ENCODE assay signal across 1 cellular context in the genomic region with DNA sequence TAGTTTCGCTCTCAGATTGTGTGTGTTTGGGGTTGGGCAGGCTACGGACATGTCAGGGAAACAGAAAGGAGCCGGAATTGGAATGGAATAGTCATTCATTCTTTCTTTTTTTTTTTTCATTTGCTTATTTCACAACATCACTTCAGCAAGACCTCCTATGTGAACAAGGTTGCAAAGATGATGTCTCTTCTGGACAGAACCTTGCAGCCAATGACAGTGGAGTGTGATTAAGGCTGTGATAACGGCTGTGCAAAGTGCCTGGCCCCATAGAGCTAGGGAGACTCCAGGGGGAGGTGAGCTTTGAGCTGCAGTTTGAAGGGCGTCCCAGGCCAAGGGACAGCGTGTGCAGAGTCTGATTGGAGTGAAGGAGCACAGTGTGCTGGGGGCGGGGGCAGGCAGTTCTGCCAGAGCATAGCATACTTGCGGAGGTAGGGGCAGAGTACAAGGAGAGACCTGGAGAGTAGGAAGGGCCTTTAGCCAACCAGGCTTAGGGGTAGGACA.
TF ChIP-seq lines count a peak whose summit lies in the region.

No MANE protein-coding gene starts in this region.

TF ChIP-seq in HepG2, 621 proteins besides CTCF, POLR2A, EP300 and RAD21 (continued from another document and continues in another):
- TF ChIP-seq, protein P1, sequence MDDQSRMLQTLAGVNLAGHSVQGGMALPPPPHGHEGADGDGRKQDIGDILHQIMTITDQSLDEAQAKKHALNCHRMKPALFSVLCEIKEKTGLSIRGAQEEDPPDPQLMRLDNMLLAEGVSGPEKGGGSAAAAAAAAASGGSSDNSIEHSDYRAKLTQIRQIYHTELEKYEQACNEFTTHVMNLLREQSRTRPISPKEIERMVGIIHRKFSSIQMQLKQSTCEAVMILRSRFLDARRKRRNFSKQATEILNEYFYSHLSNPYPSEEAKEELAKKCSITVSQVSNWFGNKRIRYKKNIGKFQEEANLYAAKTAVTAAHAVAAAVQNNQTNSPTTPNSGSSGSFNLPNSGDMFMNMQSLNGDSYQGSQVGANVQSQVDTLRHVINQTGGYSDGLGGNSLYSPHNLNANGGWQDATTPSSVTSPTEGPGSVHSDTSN (CRISPR knock-in tag; IDR thresholded peaks at IDR 0.05; ENCODE audit: borderline replicate concordance), result no peak
- TF ChIP-seq CENPX (CRISPR knock-in tag; IDR thresholded peaks at IDR 0.05) (no peak), POLR2AphosphoS2 (IDR thresholded peaks at IDR 0.05; ENCODE audit: low read depth, low read length) (no peak), HES4 (CRISPR knock-in tag; IDR thresholded peaks at IDR 0.05; ENCODE audit: borderline replicate concordance) (no peak), SMARCE1 (IDR thresholded peaks at IDR 0.05; ENCODE audit: borderline replicate concordance) (no peak), IKZF1 (IDR thresholded peaks at IDR 0.05) (no peak), TAF15 (IDR thresholded peaks at IDR 0.05; ENCODE audit: low read depth, low read length, poor library complexity, severe bottlenecking) (no peak), CHD4 (IDR thresholded peaks at IDR 0.05; ENCODE audit: borderline replicate concordance, low read length) (no peak), ZNF672 (CRISPR knock-in tag; IDR thresholded peaks at IDR 0.05) (no peak), FOXC1 (CRISPR knock-in tag; IDR thresholded peaks at IDR 0.05; ENCODE audit: borderline replicate concordance) (no peak), ETV5 (CRISPR knock-in tag; IDR thresholded peaks at IDR 0.05; ENCODE audit: borderline replicate concordance) (no peak), NR1H2 (CRISPR knock-in tag; IDR thresholded peaks at IDR 0.05; ENCODE audit: borderline replicate concordance, low read depth) (no peak), ZNF530 (CRISPR knock-in tag; IDR thresholded peaks at IDR 0.05; ENCODE audit: low read depth) (no peak), ZNF337 (CRISPR knock-in tag; IDR thresholded peaks at IDR 0.05; ENCODE audit: borderline replicate concordance, low read depth) (peak; percentile 70; the same call in 1 of the 2 replicates), SOX5 (CRISPR knock-in tag; IDR thresholded peaks at IDR 0.05; ENCODE audit: borderline replicate concordance) (peak; percentile 35), U2AF2 (IDR thresholded peaks at IDR 0.05; ENCODE audit: low read depth, low read length) (no peak), ELF1 (CRISPR knock-in tag; IDR thresholded peaks at IDR 0.05) (no peak), AHR (CRISPR knock-in tag; IDR thresholded peaks at IDR 0.05) (no peak), ZNF24 (IDR thresholded peaks at IDR 0.05) (no peak), NR2F2 (IDR thresholded peaks at IDR 0.05; ENCODE audit: borderline replicate concordance, low read depth) (no peak; the same call in 1 of the 2 replicates), ARNTL (CRISPR knock-in tag; IDR thresholded peaks at IDR 0.05) (no peak)
- TF ChIP-seq, protein P2, sequence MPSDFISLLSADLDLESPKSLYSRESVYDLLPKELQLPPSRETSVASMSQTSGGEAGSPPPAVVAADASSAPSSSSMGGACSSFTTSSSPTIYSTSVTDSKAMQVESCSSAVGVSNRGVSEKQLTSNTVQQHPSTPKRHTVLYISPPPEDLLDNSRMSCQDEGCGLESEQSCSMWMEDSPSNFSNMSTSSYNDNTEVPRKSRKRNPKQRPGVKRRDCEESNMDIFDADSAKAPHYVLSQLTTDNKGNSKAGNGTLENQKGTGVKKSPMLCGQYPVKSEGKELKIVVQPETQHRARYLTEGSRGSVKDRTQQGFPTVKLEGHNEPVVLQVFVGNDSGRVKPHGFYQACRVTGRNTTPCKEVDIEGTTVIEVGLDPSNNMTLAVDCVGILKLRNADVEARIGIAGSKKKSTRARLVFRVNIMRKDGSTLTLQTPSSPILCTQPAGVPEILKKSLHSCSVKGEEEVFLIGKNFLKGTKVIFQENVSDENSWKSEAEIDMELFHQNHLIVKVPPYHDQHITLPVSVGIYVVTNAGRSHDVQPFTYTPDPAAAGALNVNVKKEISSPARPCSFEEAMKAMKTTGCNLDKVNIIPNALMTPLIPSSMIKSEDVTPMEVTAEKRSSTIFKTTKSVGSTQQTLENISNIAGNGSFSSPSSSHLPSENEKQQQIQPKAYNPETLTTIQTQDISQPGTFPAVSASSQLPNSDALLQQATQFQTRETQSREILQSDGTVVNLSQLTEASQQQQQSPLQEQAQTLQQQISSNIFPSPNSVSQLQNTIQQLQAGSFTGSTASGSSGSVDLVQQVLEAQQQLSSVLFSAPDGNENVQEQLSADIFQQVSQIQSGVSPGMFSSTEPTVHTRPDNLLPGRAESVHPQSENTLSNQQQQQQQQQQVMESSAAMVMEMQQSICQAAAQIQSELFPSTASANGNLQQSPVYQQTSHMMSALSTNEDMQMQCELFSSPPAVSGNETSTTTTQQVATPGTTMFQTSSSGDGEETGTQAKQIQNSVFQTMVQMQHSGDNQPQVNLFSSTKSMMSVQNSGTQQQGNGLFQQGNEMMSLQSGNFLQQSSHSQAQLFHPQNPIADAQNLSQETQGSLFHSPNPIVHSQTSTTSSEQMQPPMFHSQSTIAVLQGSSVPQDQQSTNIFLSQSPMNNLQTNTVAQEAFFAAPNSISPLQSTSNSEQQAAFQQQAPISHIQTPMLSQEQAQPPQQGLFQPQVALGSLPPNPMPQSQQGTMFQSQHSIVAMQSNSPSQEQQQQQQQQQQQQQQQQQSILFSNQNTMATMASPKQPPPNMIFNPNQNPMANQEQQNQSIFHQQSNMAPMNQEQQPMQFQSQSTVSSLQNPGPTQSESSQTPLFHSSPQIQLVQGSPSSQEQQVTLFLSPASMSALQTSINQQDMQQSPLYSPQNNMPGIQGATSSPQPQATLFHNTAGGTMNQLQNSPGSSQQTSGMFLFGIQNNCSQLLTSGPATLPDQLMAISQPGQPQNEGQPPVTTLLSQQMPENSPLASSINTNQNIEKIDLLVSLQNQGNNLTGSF (CRISPR knock-in tag; IDR thresholded peaks at IDR 0.05), result no peak
- TF ChIP-seq, protein P3, sequence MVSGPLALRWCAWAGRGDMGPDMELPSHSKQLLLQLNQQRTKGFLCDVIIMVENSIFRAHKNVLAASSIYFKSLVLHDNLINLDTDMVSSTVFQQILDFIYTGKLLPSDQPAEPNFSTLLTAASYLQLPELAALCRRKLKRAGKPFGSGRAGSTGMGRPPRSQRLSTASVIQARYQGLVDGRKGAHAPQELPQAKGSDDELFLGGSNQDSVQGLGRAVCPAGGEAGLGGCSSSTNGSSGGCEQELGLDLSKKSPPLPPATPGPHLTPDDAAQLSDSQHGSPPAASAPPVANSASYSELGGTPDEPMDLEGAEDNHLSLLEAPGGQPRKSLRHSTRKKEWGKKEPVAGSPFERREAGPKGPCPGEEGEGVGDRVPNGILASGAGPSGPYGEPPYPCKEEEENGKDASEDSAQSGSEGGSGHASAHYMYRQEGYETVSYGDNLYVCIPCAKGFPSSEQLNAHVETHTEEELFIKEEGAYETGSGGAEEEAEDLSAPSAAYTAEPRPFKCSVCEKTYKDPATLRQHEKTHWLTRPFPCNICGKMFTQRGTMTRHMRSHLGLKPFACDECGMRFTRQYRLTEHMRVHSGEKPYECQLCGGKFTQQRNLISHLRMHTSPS (CRISPR knock-in tag; IDR thresholded peaks at IDR 0.05; ENCODE audit: low read depth), result no peak
- TF ChIP-seq, protein P4, sequence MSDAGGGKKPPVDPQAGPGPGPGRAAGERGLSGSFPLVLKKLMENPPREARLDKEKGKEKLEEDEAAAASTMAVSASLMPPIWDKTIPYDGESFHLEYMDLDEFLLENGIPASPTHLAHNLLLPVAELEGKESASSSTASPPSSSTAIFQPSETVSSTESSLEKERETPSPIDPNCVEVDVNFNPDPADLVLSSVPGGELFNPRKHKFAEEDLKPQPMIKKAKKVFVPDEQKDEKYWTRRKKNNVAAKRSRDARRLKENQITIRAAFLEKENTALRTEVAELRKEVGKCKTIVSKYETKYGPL (CRISPR knock-in tag; IDR thresholded peaks at IDR 0.05), result no peak
- TF ChIP-seq, protein P5, sequence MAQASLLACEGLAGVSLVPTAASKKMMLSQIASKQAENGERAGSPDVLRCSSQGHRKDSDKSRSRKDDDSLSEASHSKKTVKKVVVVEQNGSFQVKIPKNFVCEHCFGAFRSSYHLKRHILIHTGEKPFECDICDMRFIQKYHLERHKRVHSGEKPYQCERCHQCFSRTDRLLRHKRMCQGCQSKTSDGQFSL (CRISPR knock-in tag; IDR thresholded peaks at IDR 0.05), result no peak
- TF ChIP-seq, protein P6, sequence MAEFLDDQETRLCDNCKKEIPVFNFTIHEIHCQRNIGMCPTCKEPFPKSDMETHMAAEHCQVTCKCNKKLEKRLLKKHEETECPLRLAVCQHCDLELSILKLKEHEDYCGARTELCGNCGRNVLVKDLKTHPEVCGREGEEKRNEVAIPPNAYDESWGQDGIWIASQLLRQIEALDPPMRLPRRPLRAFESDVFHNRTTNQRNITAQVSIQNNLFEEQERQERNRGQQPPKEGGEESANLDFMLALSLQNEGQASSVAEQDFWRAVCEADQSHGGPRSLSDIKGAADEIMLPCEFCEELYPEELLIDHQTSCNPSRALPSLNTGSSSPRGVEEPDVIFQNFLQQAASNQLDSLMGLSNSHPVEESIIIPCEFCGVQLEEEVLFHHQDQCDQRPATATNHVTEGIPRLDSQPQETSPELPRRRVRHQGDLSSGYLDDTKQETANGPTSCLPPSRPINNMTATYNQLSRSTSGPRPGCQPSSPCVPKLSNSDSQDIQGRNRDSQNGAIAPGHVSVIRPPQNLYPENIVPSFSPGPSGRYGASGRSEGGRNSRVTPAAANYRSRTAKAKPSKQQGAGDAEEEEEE (CRISPR knock-in tag; IDR thresholded peaks at IDR 0.05; ENCODE audit: borderline replicate concordance), result no peak
- TF ChIP-seq, protein P7, sequence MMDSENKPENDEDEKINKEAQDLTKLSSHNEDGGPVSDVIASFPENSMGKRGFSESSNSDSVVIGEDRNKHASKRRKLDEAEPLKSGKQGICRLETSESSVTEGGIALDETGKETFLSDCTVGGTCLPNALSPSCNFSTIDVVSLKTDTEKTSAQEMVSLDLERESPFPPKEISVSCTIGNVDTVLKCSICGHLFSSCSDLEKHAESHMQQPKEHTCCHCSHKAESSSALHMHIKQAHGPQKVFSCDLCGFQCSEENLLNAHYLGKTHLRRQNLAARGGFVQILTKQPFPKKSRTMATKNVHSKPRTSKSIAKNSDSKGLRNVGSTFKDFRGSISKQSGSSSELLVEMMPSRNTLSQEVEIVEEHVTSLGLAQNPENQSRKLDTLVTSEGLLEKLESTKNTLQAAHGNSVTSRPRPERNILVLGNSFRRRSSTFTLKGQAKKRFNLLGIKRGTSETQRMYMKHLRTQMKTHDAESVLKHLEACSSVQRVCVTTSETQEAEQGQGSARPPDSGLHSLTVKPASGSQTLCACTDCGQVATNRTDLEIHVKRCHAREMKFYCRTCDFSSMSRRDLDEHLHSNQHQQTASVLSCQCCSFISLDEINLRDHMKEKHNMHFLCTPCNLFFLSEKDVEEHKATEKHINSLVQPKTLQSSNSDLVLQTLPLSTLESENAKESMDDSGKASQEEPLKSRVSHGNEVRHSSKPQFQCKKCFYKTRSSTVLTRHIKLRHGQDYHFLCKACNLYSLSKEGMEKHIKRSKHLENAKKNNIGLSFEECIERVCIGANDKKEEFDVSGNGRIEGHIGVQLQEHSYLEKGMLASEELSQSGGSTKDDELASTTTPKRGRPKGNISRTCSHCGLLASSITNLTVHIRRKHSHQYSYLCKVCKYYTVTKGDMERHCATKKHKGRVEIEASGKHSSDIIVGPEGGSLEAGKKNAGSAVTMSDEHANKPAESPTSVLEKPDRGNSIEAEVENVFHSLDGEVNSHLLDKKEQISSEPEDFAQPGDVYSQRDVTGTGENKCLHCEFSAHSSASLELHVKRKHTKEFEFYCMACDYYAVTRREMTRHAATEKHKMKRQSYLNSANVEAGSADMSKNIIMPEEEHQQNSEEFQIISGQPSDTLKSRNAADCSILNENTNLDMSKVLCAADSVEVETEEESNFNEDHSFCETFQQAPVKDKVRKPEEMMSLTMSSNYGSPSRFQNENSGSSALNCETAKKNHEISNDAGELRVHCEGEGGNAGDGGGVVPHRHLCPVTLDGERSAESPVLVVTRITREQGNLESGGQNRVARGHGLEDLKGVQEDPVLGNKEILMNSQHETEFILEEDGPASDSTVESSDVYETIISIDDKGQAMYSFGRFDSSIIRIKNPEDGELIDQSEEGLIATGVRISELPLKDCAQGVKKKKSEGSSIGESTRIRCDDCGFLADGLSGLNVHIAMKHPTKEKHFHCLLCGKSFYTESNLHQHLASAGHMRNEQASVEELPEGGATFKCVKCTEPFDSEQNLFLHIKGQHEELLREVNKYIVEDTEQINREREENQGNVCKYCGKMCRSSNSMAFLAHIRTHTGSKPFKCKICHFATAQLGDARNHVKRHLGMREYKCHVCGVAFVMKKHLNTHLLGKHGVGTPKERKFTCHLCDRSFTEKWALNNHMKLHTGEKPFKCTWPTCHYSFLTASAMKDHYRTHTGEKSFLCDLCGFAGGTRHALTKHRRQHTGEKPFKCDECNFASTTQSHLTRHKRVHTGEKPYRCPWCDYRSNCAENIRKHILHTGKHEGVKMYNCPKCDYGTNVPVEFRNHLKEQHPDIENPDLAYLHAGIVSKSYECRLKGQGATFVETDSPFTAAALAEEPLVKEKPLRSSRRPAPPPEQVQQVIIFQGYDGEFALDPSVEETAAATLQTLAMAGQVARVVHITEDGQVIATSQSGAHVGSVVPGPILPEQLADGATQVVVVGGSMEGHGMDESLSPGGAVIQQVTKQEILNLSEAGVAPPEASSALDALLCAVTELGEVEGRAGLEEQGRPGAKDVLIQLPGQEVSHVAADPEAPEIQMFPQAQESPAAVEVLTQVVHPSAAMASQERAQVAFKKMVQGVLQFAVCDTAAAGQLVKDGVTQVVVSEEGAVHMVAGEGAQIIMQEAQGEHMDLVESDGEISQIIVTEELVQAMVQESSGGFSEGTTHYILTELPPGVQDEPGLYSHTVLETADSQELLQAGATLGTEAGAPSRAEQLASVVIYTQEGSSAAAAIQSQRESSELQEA (CRISPR knock-in tag; IDR thresholded peaks at IDR 0.05; ENCODE audit: not compliant biosample characterization), result no peak
- TF ChIP-seq, protein P8, sequence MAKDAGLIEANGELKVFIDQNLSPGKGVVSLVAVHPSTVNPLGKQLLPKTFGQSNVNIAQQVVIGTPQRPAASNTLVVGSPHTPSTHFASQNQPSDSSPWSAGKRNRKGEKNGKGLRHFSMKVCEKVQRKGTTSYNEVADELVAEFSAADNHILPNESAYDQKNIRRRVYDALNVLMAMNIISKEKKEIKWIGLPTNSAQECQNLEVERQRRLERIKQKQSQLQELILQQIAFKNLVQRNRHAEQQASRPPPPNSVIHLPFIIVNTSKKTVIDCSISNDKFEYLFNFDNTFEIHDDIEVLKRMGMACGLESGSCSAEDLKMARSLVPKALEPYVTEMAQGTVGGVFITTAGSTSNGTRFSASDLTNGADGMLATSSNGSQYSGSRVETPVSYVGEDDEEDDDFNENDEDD (CRISPR knock-in tag; IDR thresholded peaks at IDR 0.05; ENCODE audit: borderline replicate concordance), result peak; percentile 15; the same call in 1 of the 2 replicates
- TF ChIP-seq, protein P9, sequence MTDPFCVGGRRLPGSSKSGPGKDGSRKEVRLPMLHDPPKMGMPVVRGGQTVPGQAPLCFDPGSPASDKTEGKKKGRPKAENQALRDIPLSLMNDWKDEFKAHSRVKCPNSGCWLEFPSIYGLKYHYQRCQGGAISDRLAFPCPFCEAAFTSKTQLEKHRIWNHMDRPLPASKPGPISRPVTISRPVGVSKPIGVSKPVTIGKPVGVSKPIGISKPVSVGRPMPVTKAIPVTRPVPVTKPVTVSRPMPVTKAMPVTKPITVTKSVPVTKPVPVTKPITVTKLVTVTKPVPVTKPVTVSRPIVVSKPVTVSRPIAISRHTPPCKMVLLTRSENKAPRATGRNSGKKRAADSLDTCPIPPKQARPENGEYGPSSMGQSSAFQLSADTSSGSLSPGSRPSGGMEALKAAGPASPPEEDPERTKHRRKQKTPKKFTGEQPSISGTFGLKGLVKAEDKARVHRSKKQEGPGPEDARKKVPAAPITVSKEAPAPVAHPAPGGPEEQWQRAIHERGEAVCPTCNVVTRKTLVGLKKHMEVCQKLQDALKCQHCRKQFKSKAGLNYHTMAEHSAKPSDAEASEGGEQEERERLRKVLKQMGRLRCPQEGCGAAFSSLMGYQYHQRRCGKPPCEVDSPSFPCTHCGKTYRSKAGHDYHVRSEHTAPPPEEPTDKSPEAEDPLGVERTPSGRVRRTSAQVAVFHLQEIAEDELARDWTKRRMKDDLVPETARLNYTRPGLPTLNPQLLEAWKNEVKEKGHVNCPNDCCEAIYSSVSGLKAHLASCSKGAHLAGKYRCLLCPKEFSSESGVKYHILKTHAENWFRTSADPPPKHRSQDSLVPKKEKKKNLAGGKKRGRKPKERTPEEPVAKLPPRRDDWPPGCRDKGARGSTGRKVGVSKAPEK (CRISPR knock-in tag; IDR thresholded peaks at IDR 0.05; ENCODE audit: borderline replicate concordance), result no peak
